13 cellular contexts compared by ENCODE assay signal in the genomic region with DNA sequence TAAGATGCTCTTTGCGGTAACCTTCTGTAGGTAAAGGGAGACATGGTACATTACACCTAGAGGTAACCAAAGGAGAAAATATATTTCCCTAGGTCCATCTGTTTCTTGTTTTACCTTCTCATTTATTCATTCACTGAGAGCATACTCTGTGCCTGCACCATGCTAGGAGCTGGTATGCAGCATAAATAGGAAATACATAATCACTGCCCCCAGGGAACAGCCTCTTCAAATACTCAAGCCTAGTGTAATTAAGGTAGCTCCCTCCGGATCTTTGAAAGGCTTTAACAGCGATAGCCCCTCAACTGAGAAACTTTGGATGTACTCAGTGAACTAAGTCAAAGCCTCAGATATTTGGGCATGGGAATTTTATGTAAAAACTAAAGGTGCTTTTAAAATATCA.
DNase-seq lines count a peak whose midpoint lies in the region; ATAC-seq lines count a peak whose summit lies in the region.
"Had no signal": no experiment of that assay in that cellular context is flagged by ENCODE, and none has a peak within 500 bp of the region (broad histone marks: within the 10 kb centered on the region; RNA-seq: fewer than 3 reads in every experiment).

No MANE protein-coding gene starts in this region.

- no peak for ATAC-seq in GM18907 (IDR thresholded peaks at IDR 0.05; ENCODE audit: unreplicated experiment)

- DNase-seq in NCI-H146 (lab: John Stamatoyannopoulos, UW) (peak; percentile 4), NCI-H146 treated with DMSO at 0.1 percent for 48 hours (lab: John Stamatoyannopoulos, UW; ENCODE audit: unreplicated experiment) (no peak), NCI-H1436 (lab: John Stamatoyannopoulos, UW) (peak; percentile 64), NCI-H345 (lab: John Stamatoyannopoulos, UW) (peak; percentile 47), left kidney (ENCODE audit: low read depth, low spot score) (peak; percentile 48), NCI-H2196 treated with DMSO at 0.1 percent for 48 hours (lab: John Stamatoyannopoulos, UW; ENCODE audit: unreplicated experiment) (no peak)
- DNase-seq in activated CD8-positive, alpha-beta memory T cell treated with anti-CD3 and anti-CD28 coated beads, Interleukin-2, amount 50 U/mL, for 4 hours = no peak
- DNase-seq: 8988T; ACHN; CD4-positive, CD25-positive, alpha-beta regulatory T cell; DMS53; GF-D8 had no signal

Comparison
In these comparisons a context has a peak if more than half of its experiments do, and no peak if none do; other contexts are left out.
1. DNase-seq: peak in NCI-H146 (single experiment), NCI-H1436 (single experiment), NCI-H345 (single experiment) and left kidney (single experiment); none in NCI-H146 treated with DMSO at 0.1 percent for 48 hours (single experiment), NCI-H2196 treated with DMSO at 0.1 percent for 48 hours (single experiment) and activated CD8-positive, alpha-beta memory T cell treated with anti-CD3 and anti-CD28 coated beads, Interleukin-2, amount 50 U/mL, for 4 hours (single experiment).